20 cellular contexts compared by ENCODE assay signal in genomic region chr2:215615067-215615828, GRCh38.
DNase-seq lines count a peak whose midpoint lies in the region; ATAC-seq and TF ChIP-seq lines count a peak whose summit lies in the region.
"Had no signal": no experiment of that assay in that cellular context is flagged by ENCODE, and none has a peak within 500 bp of the region (broad histone marks: within the 10 kb centered on the region; RNA-seq: fewer than 3 reads in every experiment).

No MANE protein-coding gene starts in this region.

- peak; percentile 43 for DNase-seq in Right ventricle myocardium superior
- no peak for DNase-seq in left cardiac atrium
- DNase-seq in fibroblast of lung (ENCODE audit: low read depth in 2 of 2): no peak
- DNase-seq in osteoblast (ENCODE audit: insufficient read length, low spot score, missing footprints): peak; percentile 25
- no peak for DNase-seq in activated CD4-positive, alpha-beta T cell treated with anti-CD3 and anti-CD28 coated beads for 4 hours
- no peak for DNase-seq in H4 (ENCODE audit: low spot score)
- DNase-seq: DMS 273 treated with DMSO at 0.1 percent for 48 hours, DND-41, GM23248, HCEC 1CT, NCI-H1417 treated with DMSO at 0.1 percent for 48 hours, NCI-H187 treated with DMSO at 0.1 percent for 48 hours, NCI-H226, NCI-H524, NCI-H82 had no signal

- H3K9ac ChIP-seq in fibroblast of lung (ENCODE audit: insufficient read depth, low read length): no peak overlapping the region
- H3K9ac ChIP-seq: GM23248, KMS-11 had no signal

- H3K9me3 ChIP-seq in fibroblast of lung (ENCODE audit: control insufficient read depth, insufficient read depth, low read depth, low read length) (no peaks in the 10 kb centered on the region), osteoblast (ENCODE audit: low read depth, low read length) (no peaks in the 10 kb centered on the region)

- TF ChIP-seq CTCF in fibroblast of lung (conservative IDR thresholded peaks at IDR 0.05 in 1 of 2, IDR thresholded peaks at IDR 0.05 in 1 of 2; ENCODE audit: low read depth in 1 of 2, low read length in 2 of 2): no peak
- TF ChIP-seq CTCF in osteoblast (IDR thresholded peaks at IDR 0.05; ENCODE audit: extremely low read depth, low read depth, low read length): no peak

- H2AFZ ChIP-seq in fibroblast of lung (ENCODE audit: low read length) (peak overlapping the region; percentile 22), osteoblast (ENCODE audit: low read length) (no peak overlapping the region)
- H2AFZ ChIP-seq: GM23248 had no signal

- no peaks in the 10 kb centered on the region for H4K20me1 ChIP-seq in fibroblast of lung (ENCODE audit: control insufficient read depth, extremely low read depth, insufficient read depth, low read length)
- H4K20me1 ChIP-seq in osteoblast (ENCODE audit: insufficient read depth, low read length): no peaks in the 10 kb centered on the region

- no peak overlapping the region for H3K27ac ChIP-seq in fibroblast of lung (ENCODE audit: insufficient read depth, low read length)
- no peak overlapping the region for H3K27ac ChIP-seq in osteoblast (ENCODE audit: low read depth, low read length)
- H3K27ac ChIP-seq: 22Rv1, GM23248, KMS-11, SK-N-MC had no signal

- H3K4me1 ChIP-seq in fibroblast of lung (ENCODE audit: control insufficient read depth, extremely low read depth, insufficient read depth, low read length) (peaks cover 2% of the 10 kb centered on the region), osteoblast (ENCODE audit: insufficient read depth, low read length) (peaks cover 18% of the 10 kb centered on the region)

- H3K36me3 ChIP-seq in fibroblast of lung (ENCODE audit: control insufficient read depth, insufficient read depth, low read length): no peaks in the 10 kb centered on the region
- no peaks in the 10 kb centered on the region for H3K36me3 ChIP-seq in osteoblast (ENCODE audit: insufficient read depth, low read length)

- no peaks in the 10 kb centered on the region for H3K27me3 ChIP-seq in fibroblast of lung (ENCODE audit: control insufficient read depth, insufficient read depth, low read length)
- H3K27me3 ChIP-seq in osteoblast (ENCODE audit: insufficient read depth, low read length): no peaks in the 10 kb centered on the region

- no peak overlapping the region for H3K4me3 ChIP-seq in fibroblast of lung (replicated peaks in 1 of 4; ENCODE audit: control extremely low read depth in 1 of 4, insufficient read depth in 1 of 4, low read depth in 3 of 4, low read length in 4 of 4)
- no peak overlapping the region for H3K4me3 ChIP-seq in osteoblast (ENCODE audit: insufficient read depth, low read length)
- H3K4me3 ChIP-seq: GM23248, SK-N-MC had no signal

- H3K79me2 ChIP-seq in fibroblast of lung (ENCODE audit: control insufficient read depth, insufficient read depth, low read length) (no peaks in the 10 kb centered on the region), osteoblast (ENCODE audit: insufficient read depth, low read length) (no peaks in the 10 kb centered on the region)

- no peak overlapping the region for H3K4me2 ChIP-seq in fibroblast of lung (ENCODE audit: extremely low read depth, insufficient read depth, low read length)
- H3K4me2 ChIP-seq in osteoblast (ENCODE audit: insufficient read depth, low read length): no peak overlapping the region
- H3K4me2 ChIP-seq: KMS-11 had no signal

- intact Hi-C loops in Right ventricle myocardium superior (cut with DNase I): no loop called here
- intact Hi-C loops in left cardiac atrium (cut with DNase I): no loop called here

- ATAC-seq in Right ventricle myocardium superior (ENCODE audit: poor library complexity): no peak
- ATAC-seq in left cardiac atrium: no peak
- ATAC-seq in HG03342 (IDR thresholded peaks at IDR 0.05; ENCODE audit: unreplicated experiment): no peak
- no peak for ATAC-seq in HG02759 (IDR thresholded peaks at IDR 0.05; ENCODE audit: unreplicated experiment)

Comparison
In these comparisons a context has a peak if more than half of its experiments do, and no peak if none do; other contexts are left out.
1. DNase-seq: peak in Right ventricle myocardium superior (single experiment) and osteoblast (single experiment); none in left cardiac atrium (single experiment), fibroblast of lung (0 of 2), activated CD4-positive, alpha-beta T cell treated with anti-CD3 and anti-CD28 coated beads for 4 hours (0 of 2) and H4 (single experiment).